In genomic region chr20:38377838-38378237, GRCh38 we compare ENCODE assay signal across 1 cellular context. TPM values are rescaled to one million over a fixed set of nuclear protein-coding genes. Genes with fewer than 3 reads are reported as not detected.
"Had no signal": no experiment of that assay in that cellular context is flagged by ENCODE, and none has a peak within 500 bp of the region (broad histone marks: within the 10 kb centered on the region; RNA-seq: fewer than 3 reads in every experiment).

No MANE protein-coding gene starts in this region.

RNA-seq across cellular contexts. Expression of gene LBP, which starts 31.6 kb away (rescaled TPM):
- total RNA-seq: G401 had no signal
